ENCODE assay signal across 1 cellular context in the genomic region with DNA sequence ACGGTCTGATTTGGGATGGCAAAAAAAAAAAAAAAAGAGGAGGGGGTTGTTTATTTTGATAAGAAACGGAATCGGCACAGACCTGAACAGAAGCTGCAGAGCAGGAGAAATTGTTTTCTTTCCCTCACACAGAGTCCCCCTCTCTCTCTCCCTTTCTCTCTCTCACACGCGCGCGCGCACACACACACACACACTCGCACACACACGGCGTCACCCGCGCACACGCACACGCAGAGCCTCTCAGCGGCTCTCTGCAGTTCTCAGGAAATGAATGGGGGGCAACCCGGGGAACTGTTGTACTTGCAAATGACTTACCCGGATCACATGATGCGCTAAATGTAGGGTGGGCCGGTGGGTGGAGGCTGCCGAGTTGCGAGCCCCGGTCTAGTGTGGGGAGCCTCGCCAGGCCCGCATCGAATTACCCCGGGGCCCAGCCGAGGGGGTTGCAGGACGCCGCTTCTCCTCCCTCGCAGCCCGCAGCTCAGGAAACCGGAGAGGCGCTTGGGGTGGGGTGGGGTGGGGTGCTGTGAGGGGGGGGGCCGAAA.
TF ChIP-seq lines count a peak whose summit lies in the region.

No MANE protein-coding gene starts in this region.

TF ChIP-seq in HEK293, 187 proteins besides CTCF, POLR2A, EP300 and RAD21 (continued from another document and continues in another):
- no peak for TF ChIP-seq INSM2 (tag by site-specific recombination; IDR thresholded peaks at IDR 0.05)
- TF ChIP-seq ZNF530 (tag by site-specific recombination; IDR thresholded peaks at IDR 0.05; ENCODE audit: low read depth): no peak
- TF ChIP-seq ZNF624 (tag by site-specific recombination; IDR thresholded peaks at IDR 0.05): no peak
- no peak for TF ChIP-seq ZSCAN16 (tag by site-specific recombination; IDR thresholded peaks at IDR 0.05)
- TF ChIP-seq SCRT2 (tag by site-specific recombination; IDR thresholded peaks at IDR 0.05): peak; percentile 73
- peak; percentile 62 for TF ChIP-seq ZNF335 (tag by site-specific recombination; conservative IDR thresholded peaks at IDR 0.05)
- TF ChIP-seq RBAK (tag by site-specific recombination; IDR thresholded peaks at IDR 0.05): no peak
- TF ChIP-seq KLF8 (tag by site-specific recombination; IDR thresholded peaks at IDR 0.05): peak; percentile 24; the same call in 1 of the 2 replicates
- no peak for TF ChIP-seq ZNF521 (tag by site-specific recombination; IDR thresholded peaks at IDR 0.05)
- peak; percentile 55; the same call in 1 of the 2 replicates for TF ChIP-seq ZNF629 (tag by site-specific recombination; IDR thresholded peaks at IDR 0.05)
- no peak for TF ChIP-seq MEIS1 (CRISPR knock-in tag; IDR thresholded peaks at IDR 0.05; ENCODE audit: borderline replicate concordance)
- no peak for TF ChIP-seq ZNF664 (tag by site-specific recombination; IDR thresholded peaks at IDR 0.05)
- TF ChIP-seq ZNF350 (tag by site-specific recombination; IDR thresholded peaks at IDR 0.05): no peak
- no peak for TF ChIP-seq ZNF426 (tag by site-specific recombination; IDR thresholded peaks at IDR 0.05)
- peak; percentile 87 for TF ChIP-seq ZNF561 (tag by site-specific recombination; IDR thresholded peaks at IDR 0.05; ENCODE audit: borderline replicate concordance)
- TF ChIP-seq ZNF670 (tag by site-specific recombination; IDR thresholded peaks at IDR 0.05; ENCODE audit: low read depth): no peak
- no peak for TF ChIP-seq ZNF837 (tag by site-specific recombination; IDR thresholded peaks at IDR 0.05)
- TF ChIP-seq, protein P1, sequence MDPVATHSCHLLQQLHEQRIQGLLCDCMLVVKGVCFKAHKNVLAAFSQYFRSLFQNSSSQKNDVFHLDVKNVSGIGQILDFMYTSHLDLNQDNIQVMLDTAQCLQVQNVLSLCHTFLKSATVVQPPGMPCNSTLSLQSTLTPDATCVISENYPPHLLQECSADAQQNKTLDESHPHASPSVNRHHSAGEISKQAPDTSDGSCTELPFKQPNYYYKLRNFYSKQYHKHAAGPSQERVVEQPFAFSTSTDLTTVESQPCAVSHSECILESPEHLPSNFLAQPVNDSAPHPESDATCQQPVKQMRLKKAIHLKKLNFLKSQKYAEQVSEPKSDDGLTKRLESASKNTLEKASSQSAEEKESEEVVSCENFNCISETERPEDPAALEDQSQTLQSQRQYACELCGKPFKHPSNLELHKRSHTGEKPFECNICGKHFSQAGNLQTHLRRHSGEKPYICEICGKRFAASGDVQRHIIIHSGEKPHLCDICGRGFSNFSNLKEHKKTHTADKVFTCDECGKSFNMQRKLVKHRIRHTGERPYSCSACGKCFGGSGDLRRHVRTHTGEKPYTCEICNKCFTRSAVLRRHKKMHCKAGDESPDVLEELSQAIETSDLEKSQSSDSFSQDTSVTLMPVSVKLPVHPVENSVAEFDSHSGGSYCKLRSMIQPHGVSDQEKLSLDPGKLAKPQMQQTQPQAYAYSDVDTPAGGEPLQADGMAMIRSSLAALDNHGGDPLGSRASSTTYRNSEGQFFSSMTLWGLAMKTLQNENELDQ (tag by site-specific recombination; IDR thresholded peaks at IDR 0.05; ENCODE audit: low read depth): no peak
- no peak for TF ChIP-seq ZBTB48 (tag by site-specific recombination; IDR thresholded peaks at IDR 0.05)
- TF ChIP-seq, protein P2, sequence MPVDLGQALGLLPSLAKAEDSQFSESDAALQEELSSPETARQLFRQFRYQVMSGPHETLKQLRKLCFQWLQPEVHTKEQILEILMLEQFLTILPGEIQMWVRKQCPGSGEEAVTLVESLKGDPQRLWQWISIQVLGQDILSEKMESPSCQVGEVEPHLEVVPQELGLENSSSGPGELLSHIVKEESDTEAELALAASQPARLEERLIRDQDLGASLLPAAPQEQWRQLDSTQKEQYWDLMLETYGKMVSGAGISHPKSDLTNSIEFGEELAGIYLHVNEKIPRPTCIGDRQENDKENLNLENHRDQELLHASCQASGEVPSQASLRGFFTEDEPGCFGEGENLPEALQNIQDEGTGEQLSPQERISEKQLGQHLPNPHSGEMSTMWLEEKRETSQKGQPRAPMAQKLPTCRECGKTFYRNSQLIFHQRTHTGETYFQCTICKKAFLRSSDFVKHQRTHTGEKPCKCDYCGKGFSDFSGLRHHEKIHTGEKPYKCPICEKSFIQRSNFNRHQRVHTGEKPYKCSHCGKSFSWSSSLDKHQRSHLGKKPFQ (tag by site-specific recombination; IDR thresholded peaks at IDR 0.05): no peak
- no peak for TF ChIP-seq ZBTB21 (tag by site-specific recombination; IDR thresholded peaks at IDR 0.05)
- TF ChIP-seq ZNF324 (tag by site-specific recombination; IDR thresholded peaks at IDR 0.05): peak; percentile 60
- TF ChIP-seq, protein P3, sequence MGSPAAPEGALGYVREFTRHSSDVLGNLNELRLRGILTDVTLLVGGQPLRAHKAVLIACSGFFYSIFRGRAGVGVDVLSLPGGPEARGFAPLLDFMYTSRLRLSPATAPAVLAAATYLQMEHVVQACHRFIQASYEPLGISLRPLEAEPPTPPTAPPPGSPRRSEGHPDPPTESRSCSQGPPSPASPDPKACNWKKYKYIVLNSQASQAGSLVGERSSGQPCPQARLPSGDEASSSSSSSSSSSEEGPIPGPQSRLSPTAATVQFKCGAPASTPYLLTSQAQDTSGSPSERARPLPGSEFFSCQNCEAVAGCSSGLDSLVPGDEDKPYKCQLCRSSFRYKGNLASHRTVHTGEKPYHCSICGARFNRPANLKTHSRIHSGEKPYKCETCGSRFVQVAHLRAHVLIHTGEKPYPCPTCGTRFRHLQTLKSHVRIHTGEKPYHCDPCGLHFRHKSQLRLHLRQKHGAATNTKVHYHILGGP (tag by site-specific recombination; IDR thresholded peaks at IDR 0.05): no peak
- no peak for TF ChIP-seq ZNF701 (tag by site-specific recombination; IDR thresholded peaks at IDR 0.05)
- TF ChIP-seq IKZF3 (tag by site-specific recombination; IDR thresholded peaks at IDR 0.05): no peak
- peak; percentile 54 for TF ChIP-seq ZXDB (tag by site-specific recombination; IDR thresholded peaks at IDR 0.05)
- TF ChIP-seq ZNF768 (tag by site-specific recombination; IDR thresholded peaks at IDR 0.05): no peak
- no peak for TF ChIP-seq REST (tag by site-specific recombination; IDR thresholded peaks at IDR 0.05)
- no peak for TF ChIP-seq ZNF548 (tag by site-specific recombination; IDR thresholded peaks at IDR 0.05)
- TF ChIP-seq ZNF37A (tag by site-specific recombination; IDR thresholded peaks at IDR 0.05): no peak
- no peak for TF ChIP-seq ZBTB44 (tag by site-specific recombination; IDR thresholded peaks at IDR 0.05)
- TF ChIP-seq ZSCAN4 (tag by site-specific recombination; IDR thresholded peaks at IDR 0.05): peak; percentile 94
- peak; percentile 73; the same call in 1 of the 2 replicates for TF ChIP-seq ZFP69B (tag by site-specific recombination; IDR thresholded peaks at IDR 0.05)
- no peak for TF ChIP-seq ZNF776 (tag by site-specific recombination; IDR thresholded peaks at IDR 0.05; ENCODE audit: borderline replicate concordance)
- 0 out of 2 replicates have a peak, but pooled peaks have one; percentile 39 for TF ChIP-seq ZBTB8A (tag by site-specific recombination; IDR thresholded peaks at IDR 0.05)
- peak; percentile 71 for TF ChIP-seq ZNF394 (tag by site-specific recombination; IDR thresholded peaks at IDR 0.05; ENCODE audit: borderline replicate concordance)
- TF ChIP-seq ZBTB26 (tag by site-specific recombination; optimal IDR thresholded peaks at IDR 0.05): peak; percentile 88
- TF ChIP-seq ZFP37 (tag by site-specific recombination; IDR thresholded peaks at IDR 0.05): 0 out of 2 replicates have a peak, but pooled peaks have one; percentile 23
- no peak for TF ChIP-seq ZNF76 (tag by site-specific recombination; IDR thresholded peaks at IDR 0.05; ENCODE audit: borderline replicate concordance, low read depth)
- TF ChIP-seq GFI1B (tag by site-specific recombination; IDR thresholded peaks at IDR 0.05): no peak
- no peak for TF ChIP-seq ZNF600 (tag by site-specific recombination; IDR thresholded peaks at IDR 0.05)
- peak; percentile 66; the same call in 1 of the 2 replicates for TF ChIP-seq ZNF366 (tag by site-specific recombination; conservative IDR thresholded peaks at IDR 0.05)
- no peak for TF ChIP-seq ZNF416 (tag by site-specific recombination; IDR thresholded peaks at IDR 0.05)
- TF ChIP-seq KLF1 (tag by site-specific recombination; IDR thresholded peaks at IDR 0.05): peak; percentile 76; the same call in 1 of the 2 replicates
- TF ChIP-seq REPIN1 (tag by site-specific recombination; IDR thresholded peaks at IDR 0.05; ENCODE audit: low read depth): no peak
- 0 out of 2 replicates have a peak, but pooled peaks have one; percentile 33 for TF ChIP-seq HOXD13 (CRISPR knock-in tag; IDR thresholded peaks at IDR 0.05; ENCODE audit: borderline replicate concordance)
- TF ChIP-seq ZNF174 (tag by site-specific recombination; IDR thresholded peaks at IDR 0.05): no peak
- TF ChIP-seq ZNF645 (tag by site-specific recombination; IDR thresholded peaks at IDR 0.05): no peak
- TF ChIP-seq ZNF658 (tag by site-specific recombination; IDR thresholded peaks at IDR 0.05): no peak
- TF ChIP-seq ZNF404 (tag by site-specific recombination; IDR thresholded peaks at IDR 0.05): no peak
